2 cellular contexts compared by ENCODE assay signal in the genomic region with DNA sequence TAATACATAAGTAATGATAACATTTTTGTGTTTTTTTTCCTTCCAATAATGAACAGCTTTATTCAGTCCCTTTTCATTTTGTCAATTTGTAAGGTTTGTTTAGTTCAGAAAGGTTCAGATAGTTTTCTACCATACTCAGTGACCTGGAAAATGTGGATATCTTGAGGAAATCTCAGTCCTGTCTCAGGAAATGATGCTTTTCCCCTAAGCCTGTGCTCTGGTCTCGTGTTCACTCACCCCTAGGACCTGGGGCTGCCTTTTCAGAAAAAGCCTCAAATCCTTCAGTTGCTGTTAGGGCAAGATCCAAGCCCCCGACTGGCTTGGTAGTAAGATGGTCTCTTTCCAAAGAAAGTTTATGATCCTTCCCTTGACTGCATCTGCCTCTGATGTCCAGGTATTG.
TF ChIP-seq lines count a peak whose summit lies in the region.

No MANE protein-coding gene starts in this region.

TF ChIP-seq in K562, 482 proteins besides CTCF, POLR2A, EP300 and RAD21:
- TF ChIP-seq ZNF316 (IDR thresholded peaks at IDR 0.05): no peak

TF ChIP-seq in endothelial cell of umbilical vein, 7 proteins besides CTCF, POLR2A, EP300 and RAD21:
- TF ChIP-seq FOS (IDR thresholded peaks at IDR 0.05; ENCODE audit: borderline replicate concordance, insufficient read depth, low read length): peak; percentile 5
- TF ChIP-seq JUN (IDR thresholded peaks at IDR 0.05; ENCODE audit: borderline replicate concordance, insufficient read depth, insufficient read length, low read depth): no peak
- no peak for TF ChIP-seq EZH2 (IDR thresholded peaks at IDR 0.05; ENCODE audit: borderline replicate concordance, low read depth, low read length, severe bottlenecking)
- TF ChIP-seq, protein P1, sequence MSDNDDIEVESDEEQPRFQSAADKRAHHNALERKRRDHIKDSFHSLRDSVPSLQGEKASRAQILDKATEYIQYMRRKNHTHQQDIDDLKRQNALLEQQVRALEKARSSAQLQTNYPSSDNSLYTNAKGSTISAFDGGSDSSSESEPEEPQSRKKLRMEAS (IDR thresholded peaks at IDR 0.05; ENCODE audit: insufficient read depth, insufficient read length): no peak
- TF ChIP-seq GATA2 (IDR thresholded peaks at IDR 0.05; ENCODE audit: insufficient read depth, insufficient read length, low read depth, low read length): peak; percentile 86
- TF ChIP-seq POLR2AphosphoS5 (IDR thresholded peaks at IDR 0.05; ENCODE audit: insufficient read depth, low read depth, low read length): no peak
- no peak for TF ChIP-seq MYC (IDR thresholded peaks at IDR 0.05; ENCODE audit: low read depth, low read length)
